In genomic region chr2:218622606-218623238, GRCh38 we compare ENCODE assay signal across 1 cellular context.
TF ChIP-seq lines count a peak whose summit lies in the region.

No MANE protein-coding gene starts in this region.

TF ChIP-seq in H1, 55 proteins besides CTCF, POLR2A, EP300 and RAD21:
- TF ChIP-seq EZH2 (IDR thresholded peaks at IDR 0.05; ENCODE audit: low read depth, low read length, severe bottlenecking) = no peak
- no peak for TF ChIP-seq FOSL1 (IDR thresholded peaks at IDR 0.05; ENCODE audit: insufficient read depth, low read depth, low read length)
- TF ChIP-seq NRF1 (IDR thresholded peaks at IDR 0.05; ENCODE audit: low read depth, low read length) = no peak
- TF ChIP-seq ATF2 (IDR thresholded peaks at IDR 0.05; ENCODE audit: low read length) = no peak
- TF ChIP-seq RFX5 (IDR thresholded peaks at IDR 0.05; ENCODE audit: borderline replicate concordance, low read depth, low read length) = no peak
- TF ChIP-seq SP2 (IDR thresholded peaks at IDR 0.05; ENCODE audit: low read length) = no peak
- TF ChIP-seq TBP (IDR thresholded peaks at IDR 0.05; ENCODE audit: low read depth, low read length) = no peak
- no peak for TF ChIP-seq SRF (IDR thresholded peaks at IDR 0.05; ENCODE audit: low read depth, low read length)
- no peak for TF ChIP-seq GABPA (IDR thresholded peaks at IDR 0.05; ENCODE audit: borderline replicate concordance, insufficient read depth, low read length)
- no peak for TF ChIP-seq TEAD4 (IDR thresholded peaks at IDR 0.05; ENCODE audit: low read depth, low read length)
- no peak for TF ChIP-seq POU5F1 (IDR thresholded peaks at IDR 0.05; ENCODE audit: low read depth, low read length)
- TF ChIP-seq RBBP5 (IDR thresholded peaks at IDR 0.05; ENCODE audit: borderline replicate concordance, low read depth, low read length) = no peak
- no peak for TF ChIP-seq EGR1 (IDR thresholded peaks at IDR 0.05; ENCODE audit: borderline replicate concordance, low read depth, low read length)
- no peak for TF ChIP-seq RNF2 (IDR thresholded peaks at IDR 0.05; ENCODE audit: borderline replicate concordance, low read depth, low read length, missing control alignments, poor library complexity, severe bottlenecking)
